7 cellular contexts compared by ENCODE assay signal in the genomic region with DNA sequence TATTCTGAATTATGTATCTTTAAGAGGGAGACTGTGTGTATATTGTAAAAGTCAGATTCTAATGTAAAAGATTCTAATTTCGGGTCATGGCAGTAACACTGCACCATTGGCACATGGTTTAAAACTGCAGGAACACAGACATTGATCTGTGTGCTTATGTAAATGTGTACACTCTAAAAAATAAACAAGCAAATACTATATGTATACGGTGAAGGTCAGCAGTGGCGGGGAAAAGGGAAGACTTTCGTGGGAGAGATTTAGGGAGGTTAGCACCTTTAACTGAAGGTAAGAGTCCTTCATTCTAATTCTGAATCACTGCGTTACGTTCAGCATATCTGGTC.
DNase-seq lines count a peak whose midpoint lies in the region; ATAC-seq and TF ChIP-seq lines count a peak whose summit lies in the region.

No MANE protein-coding gene starts in this region.

- H3K4me3 Mint-ChIP-seq in mesothelial cell of epicardium: peak overlapping the region; percentile 20

- no peaks in the 10 kb centered on the region for H3K27me3 Mint-ChIP-seq in mesothelial cell of epicardium (ENCODE audit: low read depth)

- H3K18ac ChIP-seq in IMR-90 (ENCODE audit: low read depth, low read length): no peak overlapping the region

- peaks cover 14% of the 10 kb centered on the region for H3K9me3 Mint-ChIP-seq in mesothelial cell of epicardium

- H3K9ac ChIP-seq in IMR-90 (ENCODE audit: low read depth, low read length): no peak overlapping the region

- TF ChIP-seq CTCF in IMR-90 (conservative IDR thresholded peaks at IDR 0.05; ENCODE audit: low read depth, low read length) (no peak), brain microvascular endothelial cell (IDR thresholded peaks at IDR 0.05; ENCODE audit: low read depth, low read length, missing control alignments) (no peak), mesothelial cell of epicardium (IDR thresholded peaks at IDR 0.05; ENCODE audit: unreplicated experiment) (no peak), thoracic aorta (IDR thresholded peaks at IDR 0.05) (no peak)

- H3K27me3 ChIP-seq in IMR-90 (ENCODE audit: control insufficient read depth, insufficient read depth, low read length): no peaks in the 10 kb centered on the region
- no peaks in the 10 kb centered on the region for H3K27me3 ChIP-seq in brain microvascular endothelial cell (replicated peaks)
- no peaks in the 10 kb centered on the region for H3K27me3 ChIP-seq in thoracic aorta (replicated peaks; ENCODE audit: insufficient read depth)

- DNase-seq in IMR-90 (no peak), brain microvascular endothelial cell (no peak), mesothelial cell of epicardium (ENCODE audit: low spot score in 2 of 2, unreplicated experiment in 2 of 2) (no peak), thoracic aorta (ENCODE audit: low spot score) (no peak), NCI-H2171 (lab: John Stamatoyannopoulos, UW) (no peak), cerebellar cortex (ENCODE audit: low spot score) (no peak)
- DNase-seq in NK-92 treated with Interleukin-12 subunit alpha and Interleukin-12 subunit beta, amount 100 ng/mL, for 24 hours (lab: John Stamatoyannopoulos, UW): no peak

- H3K36me3 Mint-ChIP-seq in mesothelial cell of epicardium: no peaks in the 10 kb centered on the region

- no peak overlapping the region for H3K56ac ChIP-seq in IMR-90 (ENCODE audit: extremely low read depth, insufficient read depth, low read length)

- no TSS peak for BruUV-seq in IMR-90 (replicated peaks; lab: Mats Ljungman, UMichigan)

- intact Hi-C loops in IMR-90 (cut with micrococcal nuclease): loop anchor here (1.0 to 10.0 kb wide), 3 partner anchors 144 to 293 kb away; no protein-coding TSS in a partner anchor

- no peak for TF ChIP-seq POLR2A in IMR-90 (IDR thresholded peaks at IDR 0.05; ENCODE audit: low read depth, low read length)

- peak overlapping the region; percentile 18 for H3K27ac Mint-ChIP-seq in mesothelial cell of epicardium

- H4K8ac ChIP-seq in IMR-90 (ENCODE audit: low read depth in 2 of 2, low read length in 2 of 2): peak overlapping the region in 1 of 2 experiments; percentile 78; a peak in 1 of 4 replicates

- no peak overlapping the region; the same call in 1 of the 2 replicates for H2BK20ac ChIP-seq in IMR-90 (ENCODE audit: low read depth, low read length)

- no peak overlapping the region for H2AFZ ChIP-seq in IMR-90 (replicated peaks; ENCODE audit: low read length, poor library complexity)

- H3K27ac ChIP-seq in IMR-90 (ENCODE audit: insufficient read depth, low read length): peak overlapping the region; percentile 53; the same call in 1 of the 2 replicates
- H3K27ac ChIP-seq in brain microvascular endothelial cell: peak overlapping the region; percentile 95
- H3K27ac ChIP-seq in thoracic aorta: peak overlapping the region; percentile 51 to 56

- no peaks in the 10 kb centered on the region for H3K9me1 ChIP-seq in IMR-90 (ENCODE audit: insufficient read depth, low read length)

- H3K36me3 ChIP-seq in IMR-90 (ENCODE audit: control insufficient read depth, insufficient read depth, low read length): no peaks in the 10 kb centered on the region
- no peaks in the 10 kb centered on the region for H3K36me3 ChIP-seq in brain microvascular endothelial cell (replicated peaks)
- no peaks in the 10 kb centered on the region for H3K36me3 ChIP-seq in thoracic aorta

- H3K9me3 ChIP-seq in IMR-90 (ENCODE audit: control insufficient read depth, insufficient read depth, low read length) (no peaks in the 10 kb centered on the region), thoracic aorta (no peaks in the 10 kb centered on the region)

- no peak overlapping the region for H3K23ac ChIP-seq in IMR-90 (ENCODE audit: low read depth, low read length)

- no peak overlapping the region for H2BK5ac ChIP-seq in IMR-90 (ENCODE audit: low read depth, low read length, poor library complexity, severe bottlenecking)

- H3K79me1 ChIP-seq in IMR-90 (ENCODE audit: low read depth in 1 of 2, low read length in 2 of 2): no peaks in the 10 kb centered on the region

- H3K4me1 Mint-ChIP-seq in mesothelial cell of epicardium: peaks cover 12% of the 10 kb centered on the region

- ATAC-seq in IMR-90 (ENCODE audit: low read depth) (no peak), thoracic aorta (ENCODE audit: insufficient number of reproducible peaks, low FRiP score, low read depth) (no peak)

- H3K4ac ChIP-seq in IMR-90 (ENCODE audit: low read depth, low read length): no peak overlapping the region

- H4K5ac ChIP-seq in IMR-90 (ENCODE audit: low read depth, low read length): no peak overlapping the region

- no peak for TF ChIP-seq RAD21 in IMR-90 (IDR thresholded peaks at IDR 0.05; ENCODE audit: low read length)

- no peak overlapping the region for H3K4me2 ChIP-seq in IMR-90 (ENCODE audit: low read depth, low read length)

- dilution Hi-C loops in IMR-90 (cut with HindIII; ENCODE audit: low sequenced_read_pairs, unreplicated experiment): no loop called here

- no peak overlapping the region for H3K4me3 ChIP-seq in IMR-90 (ENCODE audit: insufficient read depth, low read depth, low read length)
- H3K4me3 ChIP-seq in brain microvascular endothelial cell (ENCODE audit: low read depth, low read length): no peak overlapping the region
- no peak overlapping the region for H3K4me3 ChIP-seq in thoracic aorta

- CTCF ChIA-PET in IMR-90 (lab: Yijun Ruan, JAX): interaction anchor here (0.6 to 1.2 kb wide), 6 partner anchors 8 to 523 kb away, joined by 3 to 4 read pairs (median 3); no protein-coding TSS in a partner anchor

- no peak overlapping the region for H2AK9ac ChIP-seq in IMR-90 (replicated peaks; ENCODE audit: low read depth, low read length, poor library complexity)

- H2BK15ac ChIP-seq in IMR-90 (ENCODE audit: low read depth, low read length): no peak overlapping the region

- no peak overlapping the region for H3K14ac ChIP-seq in IMR-90 (replicated peaks; ENCODE audit: low read depth, low read length)

- H4K20me1 ChIP-seq in IMR-90 (ENCODE audit: insufficient read depth, low read length): no peaks in the 10 kb centered on the region

- POLR2A ChIA-PET in IMR-90 (lab: Charles Lee; ENCODE audit: unreplicated experiment): no interaction called here

- in situ Hi-C loops in IMR-90 (cut with MboI; ENCODE audit: low sequenced_read_pairs) (loop anchor here (25.0 kb wide), 2 partner anchors 497 to 597 kb away; no protein-coding TSS in a partner anchor), brain microvascular endothelial cell (cut with HindIII; ENCODE audit: low pct_ligation_motif_present, low sequenced_read_pairs) (no loop called here)

- no peak overlapping the region for H4K91ac ChIP-seq in IMR-90 (ENCODE audit: insufficient read depth, low read depth, low read length)

- H3K4me1 ChIP-seq in IMR-90 (ENCODE audit: control insufficient read depth, insufficient read depth, low read length): no peaks in the 10 kb centered on the region
- H3K4me1 ChIP-seq in thoracic aorta (ENCODE audit: control insufficient read depth in 1 of 2, low read depth in 2 of 2): peaks cover 3 to 8% of the 10 kb centered on the region in 2 donors

- no peak overlapping the region for H2AK5ac ChIP-seq in IMR-90 (ENCODE audit: low read depth, low read length)

- no CpG with 5 or more reads among the region's 6 CpGs for WGBS in IMR-90 (ENCODE audit: extremely low coverage in 2 of 2, insufficient read length in 1 of 2), 2 experiments

- H2BK120ac ChIP-seq in IMR-90 (ENCODE audit: low read depth, low read length): no peak overlapping the region

TF ChIP-seq in IMR-90, 13 proteins besides CTCF, POLR2A, EP300 and RAD21:
- TF ChIP-seq NFE2L2 (IDR thresholded peaks at IDR 0.05; ENCODE audit: low read depth, low read length): no peak
- TF ChIP-seq CEBPB (IDR thresholded peaks at IDR 0.05; ENCODE audit: low read depth, low read length): no peak
- no peak for TF ChIP-seq MXI1 (IDR thresholded peaks at IDR 0.05; ENCODE audit: borderline replicate concordance, low read depth, low read length)
- TF ChIP-seq, protein P1, sequence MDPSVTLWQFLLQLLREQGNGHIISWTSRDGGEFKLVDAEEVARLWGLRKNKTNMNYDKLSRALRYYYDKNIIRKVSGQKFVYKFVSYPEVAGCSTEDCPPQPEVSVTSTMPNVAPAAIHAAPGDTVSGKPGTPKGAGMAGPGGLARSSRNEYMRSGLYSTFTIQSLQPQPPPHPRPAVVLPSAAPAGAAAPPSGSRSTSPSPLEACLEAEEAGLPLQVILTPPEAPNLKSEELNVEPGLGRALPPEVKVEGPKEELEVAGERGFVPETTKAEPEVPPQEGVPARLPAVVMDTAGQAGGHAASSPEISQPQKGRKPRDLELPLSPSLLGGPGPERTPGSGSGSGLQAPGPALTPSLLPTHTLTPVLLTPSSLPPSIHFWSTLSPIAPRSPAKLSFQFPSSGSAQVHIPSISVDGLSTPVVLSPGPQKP (IDR thresholded peaks at IDR 0.05; ENCODE audit: borderline replicate concordance, low read depth, low read length): no peak
- no peak for TF ChIP-seq MAZ (IDR thresholded peaks at IDR 0.05; ENCODE audit: borderline replicate concordance, low read depth, low read length)
- TF ChIP-seq MAFK (IDR thresholded peaks at IDR 0.05; ENCODE audit: low read depth, low read length): no peak
- TF ChIP-seq RCOR1 (IDR thresholded peaks at IDR 0.05; ENCODE audit: insufficient replicate concordance, low read length): no peak
- no peak for TF ChIP-seq SMC3 (IDR thresholded peaks at IDR 0.05; ENCODE audit: low read depth, low read length)
- TF ChIP-seq, protein P2, sequence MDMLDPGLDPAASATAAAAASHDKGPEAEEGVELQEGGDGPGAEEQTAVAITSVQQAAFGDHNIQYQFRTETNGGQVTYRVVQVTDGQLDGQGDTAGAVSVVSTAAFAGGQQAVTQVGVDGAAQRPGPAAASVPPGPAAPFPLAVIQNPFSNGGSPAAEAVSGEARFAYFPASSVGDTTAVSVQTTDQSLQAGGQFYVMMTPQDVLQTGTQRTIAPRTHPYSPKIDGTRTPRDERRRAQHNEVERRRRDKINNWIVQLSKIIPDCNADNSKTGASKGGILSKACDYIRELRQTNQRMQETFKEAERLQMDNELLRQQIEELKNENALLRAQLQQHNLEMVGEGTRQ (IDR thresholded peaks at IDR 0.05; ENCODE audit: low read depth, low read length): no peak
- TF ChIP-seq CHD1 (IDR thresholded peaks at IDR 0.05; ENCODE audit: low read depth, low read length): no peak
- TF ChIP-seq RFX5 (IDR thresholded peaks at IDR 0.05; ENCODE audit: low read depth, low read length): no peak
- TF ChIP-seq FOS (IDR thresholded peaks at IDR 0.05; ENCODE audit: low read depth, low read length): no peak
- TF ChIP-seq BHLHE40 (IDR thresholded peaks at IDR 0.05; ENCODE audit: low read depth, low read length): no peak
